Comparison of ENCODE assay signal across 8 cellular contexts in genomic region chr19:18519962-18520847, GRCh38. TPM values are rescaled to one million over a fixed set of nuclear protein-coding genes. Genes with fewer than 3 reads are reported as not detected.
A peak's percentile ranks its signal among the peaks of the same experiment; 100 is the strongest.
DNase-seq lines count a peak whose midpoint lies in the region; ATAC-seq and TF ChIP-seq lines count a peak whose summit lies in the region.

No MANE protein-coding gene starts in this region.

- H2AFZ ChIP-seq in trophoblast cell (ENCODE audit: insufficient read depth, low read length, poor library complexity), result peak overlapping the region; percentile 55

- H3K23ac ChIP-seq in trophoblast cell (ENCODE audit: low read length), result no peak overlapping the region

- peak overlapping the region; percentile 98 for H3K4me3 Mint-ChIP-seq in activated naive CD4-positive, alpha-beta T cell treated with anti-CD3 and anti-CD28 coated beads, Interleukin-2, amount 10 ng/mL, durations not matched to agents 7 days and 5 days

- H3K36me3 Mint-ChIP-seq in activated naive CD4-positive, alpha-beta T cell treated with anti-CD3 and anti-CD28 coated beads, Interleukin-2, amount 10 ng/mL, durations not matched to agents 7 days and 5 days, result peaks cover 6% of the 10 kb centered on the region

- peak; percentile 69 to 90 for TF ChIP-seq POLR2A in Peyer's patch (IDR thresholded peaks at IDR 0.05)

- peak; percentile 65 to 89 (median 74) for TF ChIP-seq CTCF in Peyer's patch (IDR thresholded peaks at IDR 0.05)

- peak overlapping the region; percentile 79 for H3K14ac ChIP-seq in trophoblast cell (ENCODE audit: low read length)

- H3K18ac ChIP-seq in trophoblast cell (ENCODE audit: low read length), result peak overlapping the region; percentile 76

- WGBS in trophoblast cell (ENCODE audit: extremely low coverage, insufficient coverage, insufficient read length), result no CpG with 5 or more reads among the region's 22 CpGs

- peak overlapping the region; percentile 92 for H3K9ac ChIP-seq in trophoblast cell (ENCODE audit: low read length)

- H2BK120ac ChIP-seq in trophoblast cell (ENCODE audit: insufficient read depth, low read length, poor library complexity), result peak overlapping the region; percentile 74

- H3K4me2 ChIP-seq in trophoblast cell (ENCODE audit: low read length), result peak overlapping the region; percentile 100

- H3K36me3 ChIP-seq in Peyer's patch (no peaks in the 10 kb centered on the region), trophoblast cell (ENCODE audit: control insufficient read depth in 1 of 2, insufficient read depth in 2 of 2, low read length in 2 of 2) (no peaks in the 10 kb centered on the region)

- H3K27ac Mint-ChIP-seq in activated naive CD4-positive, alpha-beta T cell treated with anti-CD3 and anti-CD28 coated beads, Interleukin-2, amount 10 ng/mL, durations not matched to agents 7 days and 5 days, result peak overlapping the region; percentile 89

- ATAC-seq in HG03571 (IDR thresholded peaks at IDR 0.05; ENCODE audit: unreplicated experiment) (no peak), GM18517 (IDR thresholded peaks at IDR 0.05; ENCODE audit: unreplicated experiment) (no peak)

- in situ Hi-C loops in Caki2 (cut with HindIII; ENCODE audit: low pct_unique_long_range_greater_than_20kb, low sequenced_read_pairs), result no loop called here

- H2BK5ac ChIP-seq in trophoblast cell (ENCODE audit: low read depth, low read length, poor library complexity), result peak overlapping the region; percentile 80

- H3K9me3 Mint-ChIP-seq in activated naive CD4-positive, alpha-beta T cell treated with anti-CD3 and anti-CD28 coated beads, Interleukin-2, amount 10 ng/mL, durations not matched to agents 7 days and 5 days, result no peaks in the 10 kb centered on the region

- H4K8ac ChIP-seq in trophoblast cell (ENCODE audit: low read depth, low read length), result peak overlapping the region; percentile 84

- H3K79me2 ChIP-seq in trophoblast cell (ENCODE audit: control insufficient read depth, insufficient read depth, low read length, poor library complexity), result peaks cover 21% of the 10 kb centered on the region

- H3K4me3 ChIP-seq in Peyer's patch, result peak overlapping the region; percentile 78 to 99 (median 90)
- H3K4me3 ChIP-seq in trophoblast cell (ENCODE audit: low read depth, low read length), result peak overlapping the region; percentile 100

- no peaks in the 10 kb centered on the region for H3K9me3 ChIP-seq in Peyer's patch
- no peaks in the 10 kb centered on the region for H3K9me3 ChIP-seq in trophoblast cell (ENCODE audit: insufficient read depth, low read depth, low read length)

- H3K27me3 Mint-ChIP-seq in activated naive CD4-positive, alpha-beta T cell treated with anti-CD3 and anti-CD28 coated beads, Interleukin-2, amount 10 ng/mL, durations not matched to agents 7 days and 5 days, result no peaks in the 10 kb centered on the region

- peak overlapping the region; percentile 94 to 99 (median 98) for H3K27ac ChIP-seq in Peyer's patch
- peak overlapping the region; percentile 97 for H3K27ac ChIP-seq in trophoblast cell (ENCODE audit: low read depth, low read length)

- no peak overlapping the region for H2AK5ac ChIP-seq in trophoblast cell (ENCODE audit: low read length)

- peak overlapping the region; percentile 33 for H2BK12ac ChIP-seq in trophoblast cell (ENCODE audit: low read length)

- DNase-seq in Caki2 (ENCODE audit: low read depth) (peak; percentile 89), HK-2 (ENCODE audit: unreplicated experiment) (peak; percentile 79), Peyer's patch (peak; percentile 70 to 91 (median 85)), glomerular visceral epithelial cell (ENCODE audit: extremely low spot score) (peak; percentile 90), trophoblast cell (peak; percentile 94)
- DNase-seq in activated naive CD4-positive, alpha-beta T cell treated with anti-CD3 and anti-CD28 coated beads, Interleukin-2, amount 10 ng/mL, durations not matched to agents 7 days and 5 days, result peak; percentile 80

- CTCF ChIA-PET in activated naive CD4-positive, alpha-beta T cell treated with anti-CD3 and anti-CD28 coated beads, Interleukin-2, amount 10 ng/mL, durations not matched to agents 7 days and 5 days (lab: Charles Lee), result interaction anchor here (0.7 to 5.0 kb wide), 30 partner anchors 9 to 399 kb away, joined by 3 to 32 read pairs (median 6); partner anchors contain the start of genes COPE, DDX49, KXD1 and REX1BD

- H3K27me3 ChIP-seq in Peyer's patch (no peaks in the 10 kb centered on the region), trophoblast cell (ENCODE audit: insufficient read depth, low read length) (no peaks in the 10 kb centered on the region)

- H4K12ac ChIP-seq in trophoblast cell (ENCODE audit: low read depth, low read length), result peak overlapping the region; percentile 39

- H3K4me1 ChIP-seq in Peyer's patch, result peaks cover 3 to 48% (median 13%) of the 10 kb centered on the region in 4 donors
- H3K4me1 ChIP-seq in trophoblast cell (ENCODE audit: control insufficient read depth in 1 of 2, insufficient read depth in 2 of 2, low read length in 2 of 2), result peaks cover 13% of the 10 kb centered on the region in 2 experiments

- peaks cover 19% of the 10 kb centered on the region for H3K79me1 ChIP-seq in trophoblast cell (ENCODE audit: low read length)

- H4K91ac ChIP-seq in trophoblast cell (ENCODE audit: low read depth, low read length), result peak overlapping the region; percentile 67

- peak overlapping the region; percentile 85 for H3K4ac ChIP-seq in trophoblast cell (ENCODE audit: low read depth, low read length)

- H3K4me1 Mint-ChIP-seq in activated naive CD4-positive, alpha-beta T cell treated with anti-CD3 and anti-CD28 coated beads, Interleukin-2, amount 10 ng/mL, durations not matched to agents 7 days and 5 days, result peaks cover 33% of the 10 kb centered on the region

RNA-seq across cellular contexts. Expression of gene ELL, which starts 1.7 kb away (rescaled TPM):
- 8.4 and 26.0 TPM in 2 replicates for total RNA-seq in Caki2 (2014; rRNA removed; shearing (Covaris generic); ENCODE audit: low replicate concordance)
- total RNA-seq in Peyer's patch, result 10 to 100 TPM; 18.9 to 49.5 (median 34.2) TPM
- 26.7 and 26.8 TPM in 2 replicates for polyA plus RNA-seq in trophoblast cell (2013)

RNA-seq across cellular contexts. Expression of gene FKBP8, which starts 23.2 kb away (rescaled TPM):
- 418 and 487 TPM in 2 replicates for total RNA-seq in Caki2 (2014; rRNA removed; shearing (Covaris generic); ENCODE audit: low replicate concordance)
- total RNA-seq in Peyer's patch, result 100 to 1,000 TPM; 231 to 333 (median 264) TPM
- polyA plus RNA-seq in trophoblast cell (2013), result 152 and 154 TPM in 2 replicates

RNA-seq across cellular contexts. Expression of gene KXD1, which starts 37.5 kb away (rescaled TPM):
- total RNA-seq in Caki2 (2014; rRNA removed; shearing (Covaris generic); ENCODE audit: low replicate concordance), result 99.2 and 181 TPM in 2 replicates
- total RNA-seq in Peyer's patch, result 100 to 1,000 TPM in 3 of 4 donors, 10 to 100 TPM in 1; 82.0 to 226 (median 142) TPM
- polyA plus RNA-seq in trophoblast cell (2013), result 112 and 120 TPM in 2 replicates

RNA-seq across cellular contexts. Expression of gene UBA52, which starts 51.5 kb away (rescaled TPM):
- 628 and 713 TPM in 2 replicates for total RNA-seq in Caki2 (2014; rRNA removed; shearing (Covaris generic); ENCODE audit: low replicate concordance)
- 100 to 1,000 TPM; 222 to 609 (median 308) TPM for total RNA-seq in Peyer's patch
- 1,411 and 1,415 TPM in 2 replicates for polyA plus RNA-seq in trophoblast cell (2013)
